Comparison of ENCODE assay signal across 10 cellular contexts in genomic region chr12:119695034-119695433, GRCh38. TPM values are rescaled to one million over a fixed set of nuclear protein-coding genes. Genes with fewer than 3 reads are reported as not detected.
DNase-seq lines count a peak whose midpoint lies in the region; ATAC-seq and TF ChIP-seq lines count a peak whose summit lies in the region.
"Had no signal": no experiment of that assay in that cellular context is flagged by ENCODE, and none has a peak within 500 bp of the region (broad histone marks: within the 10 kb centered on the region; RNA-seq: fewer than 3 reads in every experiment).

No MANE protein-coding gene starts in this region.

- peak; percentile 54 for ATAC-seq in left lobe of liver
- ATAC-seq in HG03097 (IDR thresholded peaks at IDR 0.05; ENCODE audit: low FRiP score, unreplicated experiment), result no peak

- no peaks in the 10 kb centered on the region for H4K20me1 ChIP-seq in H9 (ENCODE audit: control insufficient read depth, insufficient read depth, insufficient read length)

- CTCF ChIA-PET in activated CD4-positive, alpha-beta T cell treated with anti-CD3 and anti-CD28 coated beads, Interleukin-2, amount 10 ng/mL, durations not matched to agents 7 days and 5 days (lab: Charles Lee), result interaction anchor here (1.1 kb wide), 1 partner anchor 11 kb away, joined by 3 read pairs; no protein-coding TSS in a partner anchor

- H2BK5ac ChIP-seq in H9 (ENCODE audit: insufficient read length, low read length), result no peak overlapping the region

- H3K56ac ChIP-seq in H9 (ENCODE audit: insufficient read length, low read depth, low read length), result no peak overlapping the region

- H3K79me1 ChIP-seq in H9 (ENCODE audit: insufficient read depth, low read depth, low read length, poor library complexity, severe bottlenecking), result no peaks in the 10 kb centered on the region

- H3K23me2 ChIP-seq in H9 (ENCODE audit: insufficient read length, low read depth, low read length, poor library complexity, severe bottlenecking), result no peaks in the 10 kb centered on the region

- no peak overlapping the region for H2BK15ac ChIP-seq in H9 (ENCODE audit: low read depth, low read length)

- DNase-seq in AG10803 (ENCODE audit: low read depth) (no peak), H9 (peak; percentile 60), astrocyte of the cerebellum (ENCODE audit: low read depth) (no peak), left lobe of liver (ENCODE audit: low spot score) (no peak), medulla oblongata (ENCODE audit: extremely low spot score) (no peak)
- DNase-seq in T-helper 2 cell treated with Interferon-gamma antibody and Interleukin-4, amounts not matched to agents 5 μg/mL and 100 μg/mL, for 36 hours (ENCODE audit: low spot score), result no peak
- no peak for DNase-seq in activated CD4-positive, alpha-beta T cell treated with anti-CD3 and anti-CD28 coated beads, Interleukin-2, amount 10 ng/mL, durations not matched to agents 7 days and 5 days
- DNase-seq: GDM1, NCI-H187 had no signal

- H3K4me3 Mint-ChIP-seq in H9, result no peak overlapping the region
- H3K4me3 Mint-ChIP-seq in T-helper 2 cell treated with Interferon-gamma antibody and Interleukin-4, amounts not matched to agents 5 μg/mL and 100 μg/mL, for 36 hours, result no peak overlapping the region
- no peak overlapping the region for H3K4me3 Mint-ChIP-seq in activated CD4-positive, alpha-beta T cell treated with anti-CD3 and anti-CD28 coated beads, Interleukin-2, amount 10 ng/mL, durations not matched to agents 7 days and 5 days

- H3K27ac ChIP-seq in H9 (ENCODE audit: insufficient read length, low read depth, low read length), result no peak overlapping the region

- no peaks in the 10 kb centered on the region for H3K4me1 Mint-ChIP-seq in H9
- H3K4me1 Mint-ChIP-seq in T-helper 2 cell treated with Interferon-gamma antibody and Interleukin-4, amounts not matched to agents 5 μg/mL and 100 μg/mL, for 36 hours (ENCODE audit: low read depth), result no peaks in the 10 kb centered on the region
- H3K4me1 Mint-ChIP-seq in activated CD4-positive, alpha-beta T cell treated with anti-CD3 and anti-CD28 coated beads, Interleukin-2, amount 10 ng/mL, durations not matched to agents 7 days and 5 days, result no peaks in the 10 kb centered on the region

- H2AFZ ChIP-seq in H9 (ENCODE audit: low read length), result no peak overlapping the region

- TF ChIP-seq CTCF in AG10803 (conservative IDR thresholded peaks at IDR 0.05; ENCODE audit: low read length) (peak; percentile 66), H9 (conservative IDR thresholded peaks at IDR 0.05) (peak; percentile 75), astrocyte of the cerebellum (IDR thresholded peaks at IDR 0.05; ENCODE audit: low read depth, low read length, missing control alignments) (peak; percentile 73)

- H4K5ac ChIP-seq in H9 (ENCODE audit: insufficient read length, low read depth, low read length), result no peak overlapping the region

- H3K27ac Mint-ChIP-seq in H9, result peak overlapping the region in 1 of 3 experiments; percentile 82; a peak in 2 of 7 replicates
- no peak overlapping the region for H3K27ac Mint-ChIP-seq in T-helper 2 cell treated with Interferon-gamma antibody and Interleukin-4, amounts not matched to agents 5 μg/mL and 100 μg/mL, for 36 hours
- H3K27ac Mint-ChIP-seq in activated CD4-positive, alpha-beta T cell treated with anti-CD3 and anti-CD28 coated beads, Interleukin-2, amount 10 ng/mL, durations not matched to agents 7 days and 5 days, result no peak overlapping the region

- no peaks in the 10 kb centered on the region for H3K9me3 Mint-ChIP-seq in H9
- no peaks in the 10 kb centered on the region for H3K9me3 Mint-ChIP-seq in T-helper 2 cell treated with Interferon-gamma antibody and Interleukin-4, amounts not matched to agents 5 μg/mL and 100 μg/mL, for 36 hours
- no peaks in the 10 kb centered on the region for H3K9me3 Mint-ChIP-seq in activated CD4-positive, alpha-beta T cell treated with anti-CD3 and anti-CD28 coated beads, Interleukin-2, amount 10 ng/mL, durations not matched to agents 7 days and 5 days

- WGBS in H9 (ENCODE audit: extremely low coverage, insufficient read length, low lambda C conversion rate), result no CpG with 5 or more reads among the region's 4 CpGs

- peaks cover 21 to 52% (median 45%) of the 10 kb centered on the region in 3 experiments; a peak in 6 of 7 replicates for H3K36me3 Mint-ChIP-seq in H9 (ENCODE audit: insufficient read depth in 1 of 3, low read depth in 3 of 3)
- peaks cover 25% of the 10 kb centered on the region for H3K36me3 Mint-ChIP-seq in T-helper 2 cell treated with Interferon-gamma antibody and Interleukin-4, amounts not matched to agents 5 μg/mL and 100 μg/mL, for 36 hours (ENCODE audit: low read depth)
- peaks cover 30% of the 10 kb centered on the region for H3K36me3 Mint-ChIP-seq in activated CD4-positive, alpha-beta T cell treated with anti-CD3 and anti-CD28 coated beads, Interleukin-2, amount 10 ng/mL, durations not matched to agents 7 days and 5 days (ENCODE audit: low read depth)

- no peak overlapping the region for H3K14ac ChIP-seq in H9 (ENCODE audit: insufficient read depth, low read length)

- no peak overlapping the region for H3K4ac ChIP-seq in H9 (ENCODE audit: low read depth, low read length)

- H3K9ac ChIP-seq in H9 (ENCODE audit: extremely low read depth, insufficient read length, low read length), result no peak overlapping the region

- in situ Hi-C loops in astrocyte of the cerebellum (cut with HindIII; ENCODE audit: low sequenced_read_pairs), result no loop called here

- H4K91ac ChIP-seq in H9 (ENCODE audit: insufficient read length, low read depth, low read length), result no peak overlapping the region

- no peak overlapping the region for H3K18ac ChIP-seq in H9 (ENCODE audit: insufficient read length, low read depth, low read length)

- no peak overlapping the region for H3K4me2 ChIP-seq in H9 (ENCODE audit: insufficient read depth, insufficient read length, low read length)

- H2BK120ac ChIP-seq in H9 (ENCODE audit: low read depth, low read length, poor library complexity, severe bottlenecking), result no peak overlapping the region

- H3K9me3 ChIP-seq in H9 (ENCODE audit: control insufficient read depth, low read depth, low read length), result no peaks in the 10 kb centered on the region

- no peak overlapping the region for H2BK12ac ChIP-seq in H9 (ENCODE audit: insufficient read length, low read depth, low read length)

- no peak overlapping the region for H2AK5ac ChIP-seq in H9 (ENCODE audit: insufficient read length, low read length)

- no peaks in the 10 kb centered on the region for H3K4me1 ChIP-seq in H9 (ENCODE audit: insufficient read depth, low read length)

- no peak overlapping the region for H3K4me3 ChIP-seq in AG10803 (ENCODE audit: low read length)
- no peak overlapping the region for H3K4me3 ChIP-seq in astrocyte of the cerebellum (ENCODE audit: low read depth, low read length)

- H3K27me3 ChIP-seq in H9 (ENCODE audit: insufficient read depth, low read length), result no peaks in the 10 kb centered on the region

- no peak overlapping the region for H3K23ac ChIP-seq in H9 (ENCODE audit: insufficient read length, low read depth, low read length)

- POLR2A ChIA-PET in activated CD4-positive, alpha-beta T cell treated with anti-CD3 and anti-CD28 coated beads, Interleukin-2, amount 10 ng/mL, durations not matched to agents 7 days and 5 days (lab: Charles Lee), result no interaction called here

- H3K79me2 ChIP-seq in H9 (ENCODE audit: insufficient read depth, low read length), result no peaks in the 10 kb centered on the region

- no peak overlapping the region for H3T11ph ChIP-seq in H9 (ENCODE audit: low read length)

- no peak overlapping the region for H4K8ac ChIP-seq in H9 (replicated peaks; ENCODE audit: insufficient read length, low read depth, low read length)

- no peaks in the 10 kb centered on the region for H3K27me3 Mint-ChIP-seq in H9 (ENCODE audit: low read depth)
- H3K27me3 Mint-ChIP-seq in T-helper 2 cell treated with Interferon-gamma antibody and Interleukin-4, amounts not matched to agents 5 μg/mL and 100 μg/mL, for 36 hours (ENCODE audit: low read depth), result no peaks in the 10 kb centered on the region
- H3K27me3 Mint-ChIP-seq in activated CD4-positive, alpha-beta T cell treated with anti-CD3 and anti-CD28 coated beads, Interleukin-2, amount 10 ng/mL, durations not matched to agents 7 days and 5 days, result no peaks in the 10 kb centered on the region

- no peak overlapping the region for H2BK20ac ChIP-seq in H9 (ENCODE audit: low read depth, low read length, poor library complexity, severe bottlenecking)

RNA-seq across cellular contexts. Expression of gene PRKAB1, which starts 27.1 kb away (rescaled TPM):
- total RNA-seq in H9 (2021) (42.2 and 44.2 TPM in 2 replicates), left lobe of liver (13.0 TPM)
- 10 to 100 TPM; 30.7 to 37.2 TPM for total RNA-seq in activated CD4-positive, alpha-beta T cell treated with anti-CD3 and anti-CD28 coated beads, Interleukin-2, amount 10 ng/mL, durations not matched to agents 7 days and 5 days
